35 cellular contexts compared by ENCODE assay signal in the genomic region with DNA sequence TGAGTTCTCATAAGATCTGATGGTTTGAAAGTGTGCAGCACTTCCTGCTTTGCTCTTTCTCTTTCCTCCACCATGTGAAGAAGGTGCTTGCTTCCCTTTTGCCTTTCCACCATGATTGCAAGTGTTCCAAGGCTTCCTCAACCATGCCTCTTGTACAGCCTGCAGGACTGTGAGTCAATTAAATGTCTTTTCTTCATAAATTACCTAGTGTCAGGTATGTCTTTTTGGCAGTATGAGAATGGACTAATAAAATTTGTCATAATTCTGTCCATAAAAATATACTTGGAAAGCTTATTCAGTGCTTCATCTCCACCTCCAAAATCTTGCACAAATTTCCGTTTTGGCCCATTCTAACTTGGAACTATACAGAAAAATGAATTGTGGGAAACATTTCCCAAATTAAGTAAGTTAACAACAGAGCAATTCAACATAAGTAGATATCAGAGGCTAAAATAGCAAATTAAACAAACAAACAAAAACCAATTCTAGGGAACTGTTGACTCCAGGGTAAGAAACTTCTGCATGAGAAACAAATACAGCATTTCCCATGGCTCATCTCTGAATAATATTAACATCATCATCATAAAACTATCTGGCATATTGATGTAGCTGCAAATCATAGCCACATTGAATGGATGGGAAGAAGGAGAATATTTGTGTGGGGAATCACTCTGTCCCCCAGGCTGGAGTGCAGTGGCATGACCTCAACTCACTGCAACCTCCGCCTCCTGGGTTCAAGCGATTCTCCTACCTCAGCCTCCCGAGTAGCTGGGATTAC.
"Had no signal": no experiment of that assay in that cellular context is flagged by ENCODE, and none has a peak within 500 bp of the region (broad histone marks: within the 10 kb centered on the region; RNA-seq: fewer than 3 reads in every experiment).

No MANE protein-coding gene starts in this region.

- DNase-seq: Karpas-422, Kasumi-1, MG63, MM.1S, MV-4-11, NCI-H1048, NCI-H1092, NCI-H1092 treated with DMSO at 0.1 percent for 48 hours, NCI-H1105, NCI-H1105 treated with DMSO at 0.1 percent for 48 hours, NCI-H1417, NCI-H1417 treated with DMSO at 0.1 percent for 48 hours, NCI-H1436, NCI-H1436 treated with DMSO at 0.1 percent for 48 hours, NCI-H146, NCI-H1694, NCI-H1694 treated with DMSO at 0.1 percent for 48 hours, NCI-H187, NCI-H187 treated with DMSO at 0.1 percent for 48 hours, NCI-H1930, NCI-H2029, NCI-H2029 treated with DMSO at 0.1 percent for 48 hours, NCI-H2081, NCI-H2081 treated with DMSO at 0.1 percent for 48 hours, NCI-H2107, NCI-H2171, NCI-H2171 treated with DMSO at 0.1 percent for 48 hours, NCI-H2227 treated with DMSO at 0.1 percent for 48 hours, NCI-H226, NCI-H345, NCI-H446, NCI-H446 treated with DMSO at 0.1 percent for 48 hours, NCI-H510A, NCI-H510A treated with DMSO at 0.1 percent for 48 hours, NCI-H524 had no signal

- H3K4me3 ChIP-seq: MG63 had no signal

- H3K9me3 ChIP-seq: MG63 had no signal

- H3K27me3 ChIP-seq: MG63 had no signal

- H3K36me3 ChIP-seq: MG63 had no signal
